Comparison of ENCODE assay signal across 8 cellular contexts in the genomic region with DNA sequence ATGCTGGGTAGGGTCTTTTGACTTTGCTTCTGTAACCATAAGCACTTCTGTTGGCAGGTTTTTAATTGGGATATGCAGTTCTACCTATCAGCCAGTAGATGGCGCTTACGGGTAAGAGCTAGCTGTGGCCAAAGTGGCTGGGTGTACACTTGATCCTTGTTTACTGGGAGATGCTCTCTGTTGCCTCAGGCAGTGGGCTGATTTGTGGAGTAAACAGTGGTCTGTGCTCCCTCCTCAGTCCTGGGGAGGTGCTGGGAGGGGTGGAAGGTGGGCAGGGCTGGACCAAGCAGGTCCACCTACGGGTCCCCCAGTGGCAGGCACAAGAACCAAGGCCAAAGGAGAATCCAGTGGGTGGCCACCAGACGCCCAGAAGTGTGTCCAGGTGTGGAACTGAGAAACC. TPM values are rescaled to one million over a fixed set of nuclear protein-coding genes. Genes with fewer than 3 reads are reported as not detected.
A peak's percentile ranks its signal among the peaks of the same experiment; 100 is the strongest.
DNase-seq lines count a peak whose midpoint lies in the region; ATAC-seq and TF ChIP-seq lines count a peak whose summit lies in the region.

No MANE protein-coding gene starts in this region.

- ATAC-seq in stimulated activated naive B cell treated with anti-CD40 and anti-IgM and Interleukin-4, amounts not matched to agents 10 μg/mL and 1 μg/mL and 100 μg/mL, for 72 hours (replicated peaks): peak in 1 of 2 donors; percentile 33
- ATAC-seq in HG02642 (IDR thresholded peaks at IDR 0.05; ENCODE audit: poor library complexity, unreplicated experiment): no peak

- peaks cover 39% of the 10 kb centered on the region for H3K9me3 ChIP-seq in left ventricle myocardium inferior (replicated peaks)

- H3K4me3 Mint-ChIP-seq in stimulated activated naive B cell treated with anti-CD40 and anti-IgM and Interleukin-4, amounts not matched to agents 10 μg/mL and 1 μg/mL and 100 μg/mL, for 72 hours: no peak overlapping the region

- no peaks in the 10 kb centered on the region for H3K36me3 ChIP-seq in left ventricle myocardium inferior

- peaks cover 28 to 59% of the 10 kb centered on the region in 2 donors for H3K4me1 Mint-ChIP-seq in stimulated activated naive B cell treated with anti-CD40 and anti-IgM and Interleukin-4, amounts not matched to agents 10 μg/mL and 1 μg/mL and 100 μg/mL, for 72 hours

- H3K27me3 Mint-ChIP-seq in stimulated activated naive B cell treated with anti-CD40 and anti-IgM and Interleukin-4, amounts not matched to agents 10 μg/mL and 1 μg/mL and 100 μg/mL, for 72 hours: no peaks in the 10 kb centered on the region

- H3K4me3 ChIP-seq in left ventricle myocardium inferior: no peak overlapping the region

- intact Hi-C loops in left ventricle myocardium inferior (cut with micrococcal nuclease): no loop called here

- H3K27ac Mint-ChIP-seq in stimulated activated naive B cell treated with anti-CD40 and anti-IgM and Interleukin-4, amounts not matched to agents 10 μg/mL and 1 μg/mL and 100 μg/mL, for 72 hours: peak overlapping the region; percentile 66

- TF ChIP-seq CTCF in left ventricle myocardium inferior (IDR thresholded peaks at IDR 0.05; ENCODE audit: borderline replicate concordance): peak; percentile 73

- no peaks in the 10 kb centered on the region for H3K4me1 ChIP-seq in left ventricle myocardium inferior

- in situ Hi-C loops in ACHN (cut with HindIII; ENCODE audit: low pct_ligation_motif_present, low pct_unique_long_range_greater_than_20kb, low sequenced_read_pairs): loop anchor here (25.0 kb wide), 1 partner anchor 244 kb away; no protein-coding TSS in a partner anchor

- DNase-seq in ACHN (peak; percentile 29), GDM1 (lab: John Stamatoyannopoulos, UW) (peak; percentile 24), NCI-H1048 (lab: John Stamatoyannopoulos, UW) (peak; percentile 43), left ventricle myocardium inferior (no peak), NK-92 (lab: John Stamatoyannopoulos, UW; ENCODE audit: unreplicated experiment) (no peak)
- peak; percentile 58 for DNase-seq in activated CD8-positive, alpha-beta memory T cell treated with anti-CD3 and anti-CD28 coated beads, Interleukin-2, amount 50 U/mL, for 48 hours
- DNase-seq in stimulated activated naive B cell treated with anti-CD40 and anti-IgM and Interleukin-4, amounts not matched to agents 10 μg/mL and 1 μg/mL and 100 μg/mL, for 72 hours: no peak

- no peaks in the 10 kb centered on the region for H3K27me3 ChIP-seq in left ventricle myocardium inferior (ENCODE audit: low read depth)

- H3K9me3 Mint-ChIP-seq in stimulated activated naive B cell treated with anti-CD40 and anti-IgM and Interleukin-4, amounts not matched to agents 10 μg/mL and 1 μg/mL and 100 μg/mL, for 72 hours: peaks cover 31 to 34% of the 10 kb centered on the region in 2 donors

- peaks cover 60 to 70% of the 10 kb centered on the region in 2 donors for H3K36me3 Mint-ChIP-seq in stimulated activated naive B cell treated with anti-CD40 and anti-IgM and Interleukin-4, amounts not matched to agents 10 μg/mL and 1 μg/mL and 100 μg/mL, for 72 hours

- no peak overlapping the region for H3K27ac ChIP-seq in left ventricle myocardium inferior (replicated peaks)

RNA-seq across cellular contexts. Expression of a gene that starts 43.4 kb away (rescaled TPM):
- total RNA-seq in left ventricle myocardium inferior: 7.5 TPM

Comparison
In these comparisons a context has a peak if more than half of its experiments do, and no peak if none do; other contexts are left out.
1. DNase-seq: peak in ACHN (single experiment), GDM1 (single experiment), NCI-H1048 (single experiment) and activated CD8-positive, alpha-beta memory T cell treated with anti-CD3 and anti-CD28 coated beads, Interleukin-2, amount 50 U/mL, for 48 hours (single experiment); none in left ventricle myocardium inferior (single experiment), stimulated activated naive B cell treated with anti-CD40 and anti-IgM and Interleukin-4, amounts not matched to agents 10 μg/mL and 1 μg/mL and 100 μg/mL, for 72 hours (single experiment) and NK-92 (single experiment).